ENCODE assay signal across 9 cellular contexts in the genomic region with DNA sequence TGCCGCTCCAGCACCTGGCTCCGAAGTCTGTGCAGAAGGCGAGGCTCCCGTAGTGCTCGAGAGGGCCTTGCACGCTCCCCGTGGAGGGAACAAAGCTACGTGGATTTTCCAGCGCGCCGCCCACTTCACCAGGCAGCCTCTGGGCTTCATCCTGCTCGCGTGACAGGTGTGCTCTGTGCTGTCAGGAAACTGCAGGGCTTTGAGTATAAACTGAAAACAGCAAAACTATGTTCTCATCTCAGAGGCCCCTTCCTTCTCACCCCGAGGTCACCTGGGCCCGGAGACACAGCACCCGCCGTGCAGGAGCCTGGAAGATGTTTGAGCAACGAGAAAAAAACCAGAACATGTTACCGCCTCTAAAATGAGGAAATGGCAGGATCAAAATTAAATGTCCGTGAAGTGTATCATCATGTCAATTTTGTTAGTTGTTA. TPM values are rescaled to one million over a fixed set of nuclear protein-coding genes. Genes with fewer than 3 reads are reported as not detected.
DNase-seq lines count a peak whose midpoint lies in the region; ATAC-seq and TF ChIP-seq lines count a peak whose summit lies in the region.
"Had no signal": no experiment of that assay in that cellular context is flagged by ENCODE, and none has a peak within 500 bp of the region (broad histone marks: within the 10 kb centered on the region; RNA-seq: fewer than 3 reads in every experiment).

No MANE protein-coding gene starts in this region.

- no peak overlapping the region for H2AK5ac ChIP-seq in mesenchymal stem cell (ENCODE audit: low read length, severe bottlenecking)

- no peak overlapping the region for H3K23ac ChIP-seq in mesenchymal stem cell (ENCODE audit: low read length in 2 of 2)

- CTCF ChIA-PET in activated CD8-positive, alpha-beta T cell treated with anti-CD3 and anti-CD28 coated beads, Interleukin-2, amount 10 ng/mL, durations not matched to agents 7 days and 5 days (lab: Charles Lee) = interaction anchor here (1.1 to 1.2 kb wide), 2 partner anchors 33 to 34 kb away, joined by 3 read pairs; no protein-coding TSS in a partner anchor

- H3K27ac ChIP-seq in mesenchymal stem cell (ENCODE audit: low read length, poor library complexity, severe bottlenecking) = no peak overlapping the region

- TF ChIP-seq CTCF in AG10803 (conservative IDR thresholded peaks at IDR 0.05; ENCODE audit: low read length) (no peak), GM12875 (IDR thresholded peaks at IDR 0.05; ENCODE audit: borderline replicate concordance, insufficient read depth, low read depth, low read length) (no peak)

- H3K36me3 Mint-ChIP-seq in activated CD8-positive, alpha-beta T cell treated with anti-CD3 and anti-CD28 coated beads, Interleukin-2, amount 10 ng/mL, durations not matched to agents 7 days and 5 days (ENCODE audit: low read depth) = peaks cover 14% of the 10 kb centered on the region

- no peak overlapping the region for H3K4ac ChIP-seq in mesenchymal stem cell (ENCODE audit: low read depth in 1 of 2, low read length in 2 of 2)

- no peaks in the 10 kb centered on the region for H3K9me3 ChIP-seq in mesenchymal stem cell (ENCODE audit: control insufficient read depth, low read length)

- WGBS in mesenchymal stem cell = 92% methylated on average over 19 of the region's 20 CpGs

- H4K8ac ChIP-seq in mesenchymal stem cell (ENCODE audit: low read length) = no peak overlapping the region

- H3K79me1 ChIP-seq in mesenchymal stem cell (replicated peaks; ENCODE audit: low read length, poor library complexity, severe bottlenecking) = peaks cover 55% of the 10 kb centered on the region

- ATAC-seq in activated CD8-positive, alpha-beta T cell treated with anti-CD3 and anti-CD28 coated beads, Interleukin-2, amount 10 ng/mL, durations not matched to agents 7 days and 5 days = no peak
- no peak for ATAC-seq in GM18858 (IDR thresholded peaks at IDR 0.05; ENCODE audit: unreplicated experiment)

- H2BK120ac ChIP-seq in mesenchymal stem cell (ENCODE audit: low read depth, low read length) = no peak overlapping the region

- H3K9ac ChIP-seq in mesenchymal stem cell (ENCODE audit: low read length) = peak overlapping the region; percentile 91

- H4K91ac ChIP-seq in mesenchymal stem cell (ENCODE audit: low read length) = no peak overlapping the region

- H3K18ac ChIP-seq in mesenchymal stem cell (ENCODE audit: low read depth in 1 of 2, low read length in 2 of 2) = no peak overlapping the region

- peaks cover 27% of the 10 kb centered on the region for H3K4me1 ChIP-seq in mesenchymal stem cell (ENCODE audit: control insufficient read depth, insufficient read depth, low read depth, low read length)

- H3K4me3 Mint-ChIP-seq in activated CD8-positive, alpha-beta T cell treated with anti-CD3 and anti-CD28 coated beads, Interleukin-2, amount 10 ng/mL, durations not matched to agents 7 days and 5 days = peak overlapping the region; percentile 72

- H2AFZ ChIP-seq in mesenchymal stem cell (ENCODE audit: low read depth, low read length) = no peak overlapping the region

- H2BK12ac ChIP-seq in mesenchymal stem cell (ENCODE audit: low read length in 2 of 2) = no peak overlapping the region

- peaks cover 15 to 47% of the 10 kb centered on the region in 2 experiments for H3K36me3 ChIP-seq in mesenchymal stem cell (ENCODE audit: control insufficient read depth in 1 of 2, insufficient read depth in 2 of 2, low read depth in 1 of 2, low read length in 2 of 2)

- no peaks in the 10 kb centered on the region for H3K9me3 Mint-ChIP-seq in activated CD8-positive, alpha-beta T cell treated with anti-CD3 and anti-CD28 coated beads, Interleukin-2, amount 10 ng/mL, durations not matched to agents 7 days and 5 days (ENCODE audit: insufficient read depth)

- no peak overlapping the region for H2BK15ac ChIP-seq in mesenchymal stem cell (ENCODE audit: low read depth, poor library complexity, severe bottlenecking)

- H3K4me2 ChIP-seq in mesenchymal stem cell (ENCODE audit: low read length, poor library complexity, severe bottlenecking) = no peak overlapping the region

- H3K4me3 ChIP-seq in AG10803 (ENCODE audit: low read length) = peak overlapping the region; percentile 67
- peak overlapping the region; percentile 75 for H3K4me3 ChIP-seq in GM12875 (ENCODE audit: low read depth, low read length)
- H3K4me3 ChIP-seq in mesenchymal stem cell (ENCODE audit: insufficient read depth in 1 of 2, low read depth in 1 of 2, low read length in 2 of 2) = peak overlapping the region in 1 of 2 experiments; percentile 80

- peaks cover 23% of the 10 kb centered on the region for H3K4me1 Mint-ChIP-seq in activated CD8-positive, alpha-beta T cell treated with anti-CD3 and anti-CD28 coated beads, Interleukin-2, amount 10 ng/mL, durations not matched to agents 7 days and 5 days (ENCODE audit: low read depth)

- no peaks in the 10 kb centered on the region for H3K27me3 Mint-ChIP-seq in activated CD8-positive, alpha-beta T cell treated with anti-CD3 and anti-CD28 coated beads, Interleukin-2, amount 10 ng/mL, durations not matched to agents 7 days and 5 days (ENCODE audit: low read depth)

- no peak overlapping the region for H2BK5ac ChIP-seq in mesenchymal stem cell (ENCODE audit: low read depth, low read length, poor library complexity, severe bottlenecking)

- H3K14ac ChIP-seq in mesenchymal stem cell (ENCODE audit: low read length in 2 of 2) = no peak overlapping the region

- POLR2A ChIA-PET in activated CD8-positive, alpha-beta T cell treated with anti-CD3 and anti-CD28 coated beads, Interleukin-2, amount 10 ng/mL, durations not matched to agents 7 days and 5 days (lab: Charles Lee) = no interaction called here

- peak overlapping the region; percentile 47 for H3K27ac Mint-ChIP-seq in activated CD8-positive, alpha-beta T cell treated with anti-CD3 and anti-CD28 coated beads, Interleukin-2, amount 10 ng/mL, durations not matched to agents 7 days and 5 days

- no peak for DNase-seq in AG10803 (ENCODE audit: low read depth)
- DNase-seq in activated CD8-positive, alpha-beta T cell treated with anti-CD3 and anti-CD28 coated beads, Interleukin-2, amount 10 ng/mL, durations not matched to agents 7 days and 5 days = no peak
- DNase-seq in mesenchymal stem cell = no peak
- no peak for DNase-seq in islet precursor cell
- no peak for DNase-seq in HPDE6-E6E7 (ENCODE audit: extremely low spot score)
- DNase-seq in activated effector memory CD4-positive, alpha-beta T cell treated with anti-CD3 and anti-CD28 coated beads, Interleukin-2, amount 50 U/mL, for 16 hours = no peak

- no peaks in the 10 kb centered on the region for H3K27me3 ChIP-seq in mesenchymal stem cell (ENCODE audit: control insufficient read depth in 1 of 2, insufficient read depth in 1 of 2, low read length in 2 of 2)

RNA-seq across cellular contexts. Expression of a gene that starts 17.6 kb away (rescaled TPM):
- 1 to 10 TPM; 2.7 to 3.1 TPM for total RNA-seq in activated CD8-positive, alpha-beta T cell treated with anti-CD3 and anti-CD28 coated beads, Interleukin-2, amount 10 ng/mL, durations not matched to agents 7 days and 5 days
- polyA plus RNA-seq in mesenchymal stem cell (2013, experiment 1 of 2) = 0.36 TPM
- 0.40 TPM for polyA plus RNA-seq in mesenchymal stem cell (2013, experiment 2 of 2)

RNA-seq across cellular contexts. Expression of a gene that starts 43.8 kb away (rescaled TPM):
- not detected for total RNA-seq in activated CD8-positive, alpha-beta T cell treated with anti-CD3 and anti-CD28 coated beads, Interleukin-2, amount 10 ng/mL, durations not matched to agents 7 days and 5 days
- polyA plus RNA-seq in mesenchymal stem cell (2013, experiment 1 of 2) = not detected
- not detected for polyA plus RNA-seq in mesenchymal stem cell (2013, experiment 2 of 2)
- total RNA-seq: temporal lobe had no signal

RNA-seq across cellular contexts. Expression of a gene that starts 51.4 kb away (rescaled TPM):
- 10 to 100 TPM; 16.8 to 18.2 TPM for total RNA-seq in activated CD8-positive, alpha-beta T cell treated with anti-CD3 and anti-CD28 coated beads, Interleukin-2, amount 10 ng/mL, durations not matched to agents 7 days and 5 days
- polyA plus RNA-seq in mesenchymal stem cell (2013, experiment 1 of 2) = 6.3 TPM
- 5.9 TPM for polyA plus RNA-seq in mesenchymal stem cell (2013, experiment 2 of 2)
